23 cellular contexts compared by ENCODE assay signal in the genomic region with DNA sequence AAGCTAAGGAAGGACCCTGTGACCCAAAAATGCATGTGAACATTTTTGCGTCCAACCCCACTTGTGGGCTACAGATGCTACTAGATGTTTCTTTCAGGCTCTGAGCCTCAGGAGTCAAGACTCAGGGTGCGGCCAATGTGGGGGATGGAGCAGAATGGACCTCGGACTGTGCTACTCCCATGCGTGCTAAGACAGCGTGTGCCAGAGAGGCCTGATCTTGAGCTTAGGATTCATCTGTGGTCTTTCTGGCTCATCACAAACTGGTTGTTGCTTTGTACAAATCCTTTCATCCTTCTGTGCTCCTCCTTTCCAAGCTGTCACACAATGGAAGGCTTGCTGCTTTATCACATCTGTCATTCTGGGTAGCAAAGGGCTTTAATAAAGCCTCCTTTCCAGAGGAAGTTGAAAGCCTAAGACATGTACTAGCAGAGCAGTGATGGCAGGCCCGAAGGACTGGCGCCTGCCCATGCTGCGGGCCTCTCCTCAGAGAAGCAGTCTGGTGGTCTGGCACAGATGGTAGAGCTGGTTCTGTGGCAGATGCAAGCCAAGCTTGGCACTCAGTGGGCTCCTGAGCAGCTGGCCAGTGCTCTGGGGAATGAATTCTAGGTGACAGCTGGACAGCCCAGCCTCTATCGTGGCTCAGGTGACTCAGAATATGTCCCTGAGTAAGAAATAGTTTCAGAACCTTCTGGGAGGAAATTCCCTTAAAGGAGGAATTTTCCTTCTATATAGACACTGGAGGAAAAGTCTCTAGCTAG.
"Had no signal": no experiment of that assay in that cellular context is flagged by ENCODE, and none has a peak within 500 bp of the region (broad histone marks: within the 10 kb centered on the region; RNA-seq: fewer than 3 reads in every experiment).

No MANE protein-coding gene starts in this region.

- H3K27me3 ChIP-seq: esophagus squamous epithelium, suprapubic skin, upper lobe of right lung had no signal

- DNase-seq: activated CD8-positive, alpha-beta memory T cell treated with anti-CD3 and anti-CD28 coated beads, Interleukin-2, amount 50 U/mL, for 4 hours; activated CD8-positive, alpha-beta T cell treated with anti-CD3 and anti-CD28 coated beads, Interleukin-2, amount 10 ng/mL, durations not matched to agents 7 days and 5 days; activated naive CD8-positive, alpha-beta T cell treated with anti-CD3 and anti-CD28 coated beads for 36 hours; amygdala; central memory CD4-positive, alpha-beta T cell; effector CD4-positive, alpha-beta T cell; esophagus squamous epithelium; hippocampal formation; kidney; left ventricle myocardium superior; right cardiac atrium; stimulated activated CD4-positive, alpha-beta T cell treated with anti-CD3 and anti-CD28 coated beads, Interleukin-4, amount 100 ng/mL, for 4 hours; stimulated activated naive CD8-positive, alpha-beta T cell treated with anti-CD3 and anti-CD28 coated beads, Interleukin-15, Interleukin-2, amounts not matched to agents 100 U/mL and 50 U/mL, for 24 hours; T-helper 17 cell; upper lobe of right lung had no signal

- H3K9me3 ChIP-seq: esophagus squamous epithelium, suprapubic skin, upper lobe of right lung had no signal

- H3K9me3 Mint-ChIP-seq: activated naive CD8-positive, alpha-beta T cell treated with anti-CD3 and anti-CD28 coated beads for 36 hours; brain; memory B cell; natural killer cell treated with Interleukin-12 subunit alpha and Interleukin-12 subunit beta and Interleukin-15 and Interleukin-18, amount 100 ng/mL, for 72 hours; WTC11 had no signal

- H3K4me1 Mint-ChIP-seq: brain, memory B cell, WTC11 had no signal

- ATAC-seq: activated CD8-positive, alpha-beta T cell treated with anti-CD3 and anti-CD28 coated beads, Interleukin-2, amount 10 ng/mL, durations not matched to agents 7 days and 5 days; left ventricle myocardium superior; T-helper 17 cell; upper lobe of right lung; WTC11 had no signal

- H3K4me1 ChIP-seq: esophagus squamous epithelium, suprapubic skin, upper lobe of right lung had no signal

- H3K4me3 ChIP-seq: coronary artery, esophagus squamous epithelium, smooth muscle cell, suprapubic skin, upper lobe of right lung had no signal

- H3K27me3 Mint-ChIP-seq: activated naive CD8-positive, alpha-beta T cell treated with anti-CD3 and anti-CD28 coated beads for 36 hours; brain; memory B cell; natural killer cell treated with Interleukin-12 subunit alpha and Interleukin-12 subunit beta and Interleukin-15 and Interleukin-18, amount 100 ng/mL, for 72 hours; progenitor cell of endocrine pancreas; T-helper 17 cell had no signal

- H3K27ac Mint-ChIP-seq: natural killer cell treated with Interleukin-12 subunit alpha and Interleukin-12 subunit beta and Interleukin-15 and Interleukin-18, amount 100 ng/mL, for 72 hours; progenitor cell of endocrine pancreas; T-helper 17 cell; WTC11 had no signal

- H3K4me3 Mint-ChIP-seq: activated CD8-positive, alpha-beta T cell treated with anti-CD3 and anti-CD28 coated beads, Interleukin-2, amount 10 ng/mL, durations not matched to agents 7 days and 5 days; activated naive CD8-positive, alpha-beta T cell treated with anti-CD3 and anti-CD28 coated beads for 36 hours; brain; memory B cell; natural killer cell treated with Interleukin-12 subunit alpha and Interleukin-12 subunit beta and Interleukin-15 and Interleukin-18, amount 100 ng/mL, for 72 hours; T-helper 17 cell; WTC11 had no signal

- H3K27ac ChIP-seq: coronary artery, esophagus squamous epithelium, suprapubic skin, upper lobe of right lung had no signal
